In the genomic region with DNA sequence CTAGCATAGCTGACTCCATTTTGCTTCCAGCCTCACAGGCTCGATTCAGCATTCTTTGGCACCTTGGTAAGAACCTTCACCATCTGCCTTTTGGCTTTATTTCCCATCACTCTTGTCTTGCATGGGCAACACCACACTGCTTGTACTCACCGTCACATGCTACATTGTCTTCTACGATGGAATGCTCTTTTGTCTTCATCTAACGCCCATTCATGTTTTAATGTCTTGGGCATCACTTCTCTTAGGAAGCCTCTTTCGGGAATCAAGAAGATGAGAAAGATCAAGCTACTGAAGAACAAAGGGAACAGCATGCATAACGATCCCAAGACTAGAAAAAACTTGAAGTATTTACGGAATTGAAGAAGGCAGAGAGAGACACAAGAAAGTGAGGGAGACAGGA, we compare ENCODE assay signal across 23 cellular contexts.
"Had no signal": no experiment of that assay in that cellular context is flagged by ENCODE, and none has a peak within 500 bp of the region (broad histone marks: within the 10 kb centered on the region; RNA-seq: fewer than 3 reads in every experiment).

No MANE protein-coding gene starts in this region.

- H3K9me3 ChIP-seq: SJSA1 had no signal

- H3K4me1 ChIP-seq: SJSA1 had no signal

- H3K27ac Mint-ChIP-seq: activated CD8-positive, alpha-beta T cell treated with anti-CD3 and anti-CD28 coated beads, Interleukin-2, amount 10 ng/mL, durations not matched to agents 7 days and 5 days; activated naive CD4-positive, alpha-beta T cell treated with anti-CD3 and anti-CD28 coated beads, Interleukin-2, amount 50 U/mL, for 24 hours had no signal

- H3K4me3 ChIP-seq: cardiac muscle cell, SJSA1 had no signal

- DNase-seq: activated CD4-positive, alpha-beta T cell treated with anti-CD3 and anti-CD28 coated beads for 48 hours; activated CD4-positive, alpha-beta T cell treated with anti-CD3 and anti-CD28 coated beads, Interleukin-2, amount 50 U/mL, for 4 hours; activated CD4-positive, CD25-positive, alpha-beta regulatory T cell treated with anti-CD3 and anti-CD28 coated beads, Interleukin-2, amount 50 U/mL, for 72 hours; activated CD8-positive, alpha-beta memory T cell treated with anti-CD3 and anti-CD28 coated beads, Interleukin-2, amount 50 U/mL, for 48 hours; activated CD8-positive, alpha-beta T cell treated with anti-CD3 and anti-CD28 coated beads, Interleukin-2, amount 10 ng/mL, durations not matched to agents 7 days and 5 days; activated naive CD4-positive, alpha-beta T cell; activated T-cell treated with anti-CD3 and anti-CD28 coated beads, Interleukin-2, amount 50 U/mL, for 1 hour; amygdala; brain microvascular endothelial cell; Kasumi-1; NCI-H1105 treated with DMSO at 0.1 percent for 48 hours; NCI-H1436 treated with DMSO at 0.1 percent for 48 hours; NCI-H187; NCI-H2081; NCI-H510A treated with DMSO at 0.1 percent for 48 hours; NCI-H69; NK-92 treated with Interleukin-12 subunit alpha and Interleukin-12 subunit beta, amount 100 ng/mL, for 24 hours; SHP77; SW 1271 had no signal

- H3K36me3 ChIP-seq: brain microvascular endothelial cell, cardiac muscle cell, SJSA1 had no signal

- ATAC-seq: activated CD8-positive, alpha-beta T cell treated with anti-CD3 and anti-CD28 coated beads, Interleukin-2, amount 10 ng/mL, durations not matched to agents 7 days and 5 days; SK-N-SH treated with all-trans-retinoic acid at 6 μM for 48 hours had no signal

- H3K27me3 Mint-ChIP-seq: activated naive CD4-positive, alpha-beta T cell treated with anti-CD3 and anti-CD28 coated beads, Interleukin-2, amount 50 U/mL, for 24 hours had no signal

- H3K4me3 Mint-ChIP-seq: activated CD8-positive, alpha-beta T cell treated with anti-CD3 and anti-CD28 coated beads, Interleukin-2, amount 10 ng/mL, durations not matched to agents 7 days and 5 days; activated naive CD4-positive, alpha-beta T cell treated with anti-CD3 and anti-CD28 coated beads, Interleukin-2, amount 50 U/mL, for 24 hours had no signal

- H3K27me3 ChIP-seq: brain microvascular endothelial cell, cardiac muscle cell, SJSA1 had no signal

- H3K9me3 Mint-ChIP-seq: activated naive CD4-positive, alpha-beta T cell treated with anti-CD3 and anti-CD28 coated beads, Interleukin-2, amount 50 U/mL, for 24 hours had no signal

- H3K27ac ChIP-seq: brain microvascular endothelial cell, cardiac muscle cell, SJSA1 had no signal
